1 cellular context compared by ENCODE assay signal in the genomic region with DNA sequence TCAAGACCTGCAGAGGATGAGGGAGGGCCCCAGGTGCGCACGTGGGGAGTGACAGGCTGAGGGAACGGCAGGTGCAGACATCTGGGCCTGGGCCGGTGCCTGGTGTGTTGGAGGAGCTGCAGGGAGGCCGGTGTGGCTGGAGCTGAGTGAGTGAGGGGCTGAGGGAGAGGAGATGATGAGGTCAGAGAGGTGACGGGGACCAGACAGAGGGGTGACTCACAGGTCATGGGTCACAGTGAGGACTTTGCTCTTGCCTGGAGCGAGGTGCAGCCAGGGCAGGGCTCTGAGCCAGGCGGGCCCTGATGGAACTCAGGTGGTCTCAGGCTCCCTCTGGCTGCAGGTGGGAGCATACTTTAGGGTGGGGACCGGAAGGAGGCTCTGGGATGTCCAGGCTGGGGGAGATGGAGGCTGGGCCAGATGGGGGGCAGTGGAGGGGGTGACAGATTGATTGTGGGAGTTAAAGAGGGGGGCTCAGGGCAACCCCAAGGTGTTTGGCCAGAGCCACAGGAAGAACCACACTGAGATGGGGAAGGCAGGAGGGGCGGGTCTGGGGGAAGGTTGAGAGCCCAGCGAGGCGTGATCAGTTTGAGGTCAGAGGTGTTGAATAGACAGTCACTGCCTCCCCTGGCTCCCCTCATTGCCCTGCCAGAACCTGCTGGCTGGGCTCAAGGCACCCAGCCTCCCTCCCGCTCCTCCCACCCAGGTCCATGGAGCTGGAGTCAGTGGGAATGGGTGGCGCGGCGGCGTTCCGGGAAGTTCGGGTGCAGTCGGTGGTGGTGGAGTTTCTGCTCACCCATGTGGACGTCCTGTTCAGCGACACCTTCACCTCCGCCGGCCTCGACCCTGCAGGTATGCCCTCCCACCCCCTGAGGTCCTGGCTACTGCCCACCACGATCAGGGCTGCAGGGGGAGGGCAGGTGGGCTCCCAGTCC.
A peak's percentile ranks its signal among the peaks of the same experiment; 100 is the strongest.
TF ChIP-seq lines count a peak whose summit lies in the region.

No MANE protein-coding gene starts in this region.

TF ChIP-seq in HepG2, 621 proteins besides CTCF, POLR2A, EP300 and RAD21 (continued from another document and continues in another):
- TF ChIP-seq, protein P1, sequence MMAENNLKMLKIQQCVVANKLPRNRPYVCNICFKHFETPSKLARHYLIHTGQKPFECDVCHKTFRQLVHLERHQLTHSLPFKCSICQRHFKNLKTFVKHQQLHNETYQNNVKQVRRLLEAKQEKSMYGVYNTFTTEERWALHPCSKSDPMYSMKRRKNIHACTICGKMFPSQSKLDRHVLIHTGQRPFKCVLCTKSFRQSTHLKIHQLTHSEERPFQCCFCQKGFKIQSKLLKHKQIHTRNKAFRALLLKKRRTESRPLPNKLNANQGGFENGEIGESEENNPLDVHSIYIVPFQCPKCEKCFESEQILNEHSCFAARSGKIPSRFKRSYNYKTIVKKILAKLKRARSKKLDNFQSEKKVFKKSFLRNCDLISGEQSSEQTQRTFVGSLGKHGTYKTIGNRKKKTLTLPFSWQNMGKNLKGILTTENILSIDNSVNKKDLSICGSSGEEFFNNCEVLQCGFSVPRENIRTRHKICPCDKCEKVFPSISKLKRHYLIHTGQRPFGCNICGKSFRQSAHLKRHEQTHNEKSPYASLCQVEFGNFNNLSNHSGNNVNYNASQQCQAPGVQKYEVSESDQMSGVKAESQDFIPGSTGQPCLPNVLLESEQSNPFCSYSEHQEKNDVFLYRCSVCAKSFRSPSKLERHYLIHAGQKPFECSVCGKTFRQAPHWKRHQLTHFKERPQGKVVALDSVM (CRISPR knock-in tag; IDR thresholded peaks at IDR 0.05) = no peak
- TF ChIP-seq ZKSCAN5 (CRISPR knock-in tag; IDR thresholded peaks at IDR 0.05) = peak; percentile 70; the same call in 1 of the 2 replicates
- TF ChIP-seq, protein P2, sequence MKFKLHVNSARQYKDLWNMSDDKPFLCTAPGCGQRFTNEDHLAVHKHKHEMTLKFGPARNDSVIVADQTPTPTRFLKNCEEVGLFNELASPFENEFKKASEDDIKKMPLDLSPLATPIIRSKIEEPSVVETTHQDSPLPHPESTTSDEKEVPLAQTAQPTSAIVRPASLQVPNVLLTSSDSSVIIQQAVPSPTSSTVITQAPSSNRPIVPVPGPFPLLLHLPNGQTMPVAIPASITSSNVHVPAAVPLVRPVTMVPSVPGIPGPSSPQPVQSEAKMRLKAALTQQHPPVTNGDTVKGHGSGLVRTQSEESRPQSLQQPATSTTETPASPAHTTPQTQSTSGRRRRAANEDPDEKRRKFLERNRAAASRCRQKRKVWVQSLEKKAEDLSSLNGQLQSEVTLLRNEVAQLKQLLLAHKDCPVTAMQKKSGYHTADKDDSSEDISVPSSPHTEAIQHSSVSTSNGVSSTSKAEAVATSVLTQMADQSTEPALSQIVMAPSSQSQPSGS (CRISPR knock-in tag; IDR thresholded peaks at IDR 0.05) = no peak
- TF ChIP-seq ZNF552 (CRISPR knock-in tag; IDR thresholded peaks at IDR 0.05; ENCODE audit: borderline replicate concordance) = no peak
- no peak for TF ChIP-seq RARG (CRISPR knock-in tag; IDR thresholded peaks at IDR 0.05; ENCODE audit: low read depth)
- TF ChIP-seq, protein P3, sequence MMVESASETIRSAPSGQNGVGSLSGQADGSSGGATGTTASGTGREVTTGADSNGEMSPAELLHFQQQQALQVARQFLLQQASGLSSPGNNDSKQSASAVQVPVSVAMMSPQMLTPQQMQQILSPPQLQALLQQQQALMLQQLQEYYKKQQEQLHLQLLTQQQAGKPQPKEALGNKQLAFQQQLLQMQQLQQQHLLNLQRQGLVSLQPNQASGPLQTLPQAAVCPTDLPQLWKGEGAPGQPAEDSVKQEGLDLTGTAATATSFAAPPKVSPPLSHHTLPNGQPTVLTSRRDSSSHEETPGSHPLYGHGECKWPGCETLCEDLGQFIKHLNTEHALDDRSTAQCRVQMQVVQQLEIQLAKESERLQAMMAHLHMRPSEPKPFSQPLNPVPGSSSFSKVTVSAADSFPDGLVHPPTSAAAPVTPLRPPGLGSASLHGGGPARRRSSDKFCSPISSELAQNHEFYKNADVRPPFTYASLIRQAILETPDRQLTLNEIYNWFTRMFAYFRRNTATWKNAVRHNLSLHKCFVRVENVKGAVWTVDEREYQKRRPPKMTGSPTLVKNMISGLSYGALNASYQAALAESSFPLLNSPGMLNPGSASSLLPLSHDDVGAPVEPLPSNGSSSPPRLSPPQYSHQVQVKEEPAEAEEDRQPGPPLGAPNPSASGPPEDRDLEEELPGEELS (CRISPR knock-in tag; IDR thresholded peaks at IDR 0.05) = no peak
- TF ChIP-seq, protein P4, sequence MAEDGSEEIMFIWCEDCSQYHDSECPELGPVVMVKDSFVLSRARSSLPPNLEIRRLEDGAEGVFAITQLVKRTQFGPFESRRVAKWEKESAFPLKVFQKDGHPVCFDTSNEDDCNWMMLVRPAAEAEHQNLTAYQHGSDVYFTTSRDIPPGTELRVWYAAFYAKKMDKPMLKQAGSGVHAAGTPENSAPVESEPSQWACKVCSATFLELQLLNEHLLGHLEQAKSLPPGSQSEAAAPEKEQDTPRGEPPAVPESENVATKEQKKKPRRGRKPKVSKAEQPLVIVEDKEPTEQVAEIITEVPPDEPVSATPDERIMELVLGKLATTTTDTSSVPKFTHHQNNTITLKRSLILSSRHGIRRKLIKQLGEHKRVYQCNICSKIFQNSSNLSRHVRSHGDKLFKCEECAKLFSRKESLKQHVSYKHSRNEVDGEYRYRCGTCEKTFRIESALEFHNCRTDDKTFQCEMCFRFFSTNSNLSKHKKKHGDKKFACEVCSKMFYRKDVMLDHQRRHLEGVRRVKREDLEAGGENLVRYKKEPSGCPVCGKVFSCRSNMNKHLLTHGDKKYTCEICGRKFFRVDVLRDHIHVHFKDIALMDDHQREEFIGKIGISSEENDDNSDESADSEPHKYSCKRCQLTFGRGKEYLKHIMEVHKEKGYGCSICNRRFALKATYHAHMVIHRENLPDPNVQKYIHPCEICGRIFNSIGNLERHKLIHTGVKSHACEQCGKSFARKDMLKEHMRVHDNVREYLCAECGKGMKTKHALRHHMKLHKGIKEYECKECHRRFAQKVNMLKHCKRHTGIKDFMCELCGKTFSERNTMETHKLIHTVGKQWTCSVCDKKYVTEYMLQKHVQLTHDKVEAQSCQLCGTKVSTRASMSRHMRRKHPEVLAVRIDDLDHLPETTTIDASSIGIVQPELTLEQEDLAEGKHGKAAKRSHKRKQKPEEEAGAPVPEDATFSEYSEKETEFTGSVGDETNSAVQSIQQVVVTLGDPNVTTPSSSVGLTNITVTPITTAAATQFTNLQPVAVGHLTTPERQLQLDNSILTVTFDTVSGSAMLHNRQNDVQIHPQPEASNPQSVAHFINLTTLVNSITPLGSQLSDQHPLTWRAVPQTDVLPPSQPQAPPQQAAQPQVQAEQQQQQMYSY (CRISPR knock-in tag; IDR thresholded peaks at IDR 0.05) = no peak
- TF ChIP-seq ZNF343 (CRISPR knock-in tag; IDR thresholded peaks at IDR 0.05) = no peak
- TF ChIP-seq, protein P5, sequence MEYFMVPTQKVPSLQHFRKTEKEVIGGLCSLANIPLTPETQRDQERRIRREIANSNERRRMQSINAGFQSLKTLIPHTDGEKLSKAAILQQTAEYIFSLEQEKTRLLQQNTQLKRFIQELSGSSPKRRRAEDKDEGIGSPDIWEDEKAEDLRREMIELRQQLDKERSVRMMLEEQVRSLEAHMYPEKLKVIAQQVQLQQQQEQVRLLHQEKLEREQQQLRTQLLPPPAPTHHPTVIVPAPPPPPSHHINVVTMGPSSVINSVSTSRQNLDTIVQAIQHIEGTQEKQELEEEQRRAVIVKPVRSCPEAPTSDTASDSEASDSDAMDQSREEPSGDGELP (IDR thresholded peaks at IDR 0.05; ENCODE audit: borderline replicate concordance, low read depth) = no peak
- no peak for TF ChIP-seq PLRG1 (conservative IDR thresholded peaks at IDR 0.05)
- TF ChIP-seq, protein P6, sequence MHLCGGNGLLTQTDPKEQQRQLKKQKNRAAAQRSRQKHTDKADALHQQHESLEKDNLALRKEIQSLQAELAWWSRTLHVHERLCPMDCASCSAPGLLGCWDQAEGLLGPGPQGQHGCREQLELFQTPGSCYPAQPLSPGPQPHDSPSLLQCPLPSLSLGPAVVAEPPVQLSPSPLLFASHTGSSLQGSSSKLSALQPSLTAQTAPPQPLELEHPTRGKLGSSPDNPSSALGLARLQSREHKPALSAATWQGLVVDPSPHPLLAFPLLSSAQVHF (CRISPR knock-in tag; IDR thresholded peaks at IDR 0.05) = no peak
- no peak for TF ChIP-seq SOX5 (CRISPR knock-in tag; IDR thresholded peaks at IDR 0.05; ENCODE audit: borderline replicate concordance)
- no peak for TF ChIP-seq NFRKB (IDR thresholded peaks at IDR 0.05)
- TF ChIP-seq SMARCE1 (IDR thresholded peaks at IDR 0.05; ENCODE audit: borderline replicate concordance) = no peak
- TF ChIP-seq, protein P7, sequence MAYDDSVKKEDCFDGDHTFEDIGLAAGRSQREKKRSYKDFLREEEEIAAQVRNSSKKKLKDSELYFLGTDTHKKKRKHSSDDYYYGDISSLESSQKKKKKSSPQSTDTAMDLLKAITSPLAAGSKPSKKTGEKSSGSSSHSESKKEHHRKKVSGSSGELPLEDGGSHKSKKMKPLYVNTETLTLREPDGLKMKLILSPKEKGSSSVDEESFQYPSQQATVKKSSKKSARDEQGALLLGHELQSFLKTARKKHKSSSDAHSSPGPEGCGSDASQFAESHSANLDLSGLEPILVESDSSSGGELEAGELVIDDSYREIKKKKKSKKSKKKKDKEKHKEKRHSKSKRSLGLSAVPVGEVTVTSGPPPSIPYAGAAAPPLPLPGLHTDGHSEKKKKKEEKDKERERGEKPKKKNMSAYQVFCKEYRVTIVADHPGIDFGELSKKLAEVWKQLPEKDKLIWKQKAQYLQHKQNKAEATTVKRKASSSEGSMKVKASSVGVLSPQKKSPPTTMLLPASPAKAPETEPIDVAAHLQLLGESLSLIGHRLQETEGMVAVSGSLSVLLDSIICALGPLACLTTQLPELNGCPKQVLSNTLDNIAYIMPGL (CRISPR knock-in tag; IDR thresholded peaks at IDR 0.05; ENCODE audit: borderline replicate concordance in 1 of 2, low read depth in 1 of 2) = peak in 1 of 2 experiments; percentile 31; a peak in 1 of 4 replicates
- TF ChIP-seq ZFP62 (CRISPR knock-in tag; IDR thresholded peaks at IDR 0.05) = no peak
- TF ChIP-seq HNF4A (CRISPR knock-in tag; IDR thresholded peaks at IDR 0.05) = peak; percentile 50
- TF ChIP-seq, protein P8, sequence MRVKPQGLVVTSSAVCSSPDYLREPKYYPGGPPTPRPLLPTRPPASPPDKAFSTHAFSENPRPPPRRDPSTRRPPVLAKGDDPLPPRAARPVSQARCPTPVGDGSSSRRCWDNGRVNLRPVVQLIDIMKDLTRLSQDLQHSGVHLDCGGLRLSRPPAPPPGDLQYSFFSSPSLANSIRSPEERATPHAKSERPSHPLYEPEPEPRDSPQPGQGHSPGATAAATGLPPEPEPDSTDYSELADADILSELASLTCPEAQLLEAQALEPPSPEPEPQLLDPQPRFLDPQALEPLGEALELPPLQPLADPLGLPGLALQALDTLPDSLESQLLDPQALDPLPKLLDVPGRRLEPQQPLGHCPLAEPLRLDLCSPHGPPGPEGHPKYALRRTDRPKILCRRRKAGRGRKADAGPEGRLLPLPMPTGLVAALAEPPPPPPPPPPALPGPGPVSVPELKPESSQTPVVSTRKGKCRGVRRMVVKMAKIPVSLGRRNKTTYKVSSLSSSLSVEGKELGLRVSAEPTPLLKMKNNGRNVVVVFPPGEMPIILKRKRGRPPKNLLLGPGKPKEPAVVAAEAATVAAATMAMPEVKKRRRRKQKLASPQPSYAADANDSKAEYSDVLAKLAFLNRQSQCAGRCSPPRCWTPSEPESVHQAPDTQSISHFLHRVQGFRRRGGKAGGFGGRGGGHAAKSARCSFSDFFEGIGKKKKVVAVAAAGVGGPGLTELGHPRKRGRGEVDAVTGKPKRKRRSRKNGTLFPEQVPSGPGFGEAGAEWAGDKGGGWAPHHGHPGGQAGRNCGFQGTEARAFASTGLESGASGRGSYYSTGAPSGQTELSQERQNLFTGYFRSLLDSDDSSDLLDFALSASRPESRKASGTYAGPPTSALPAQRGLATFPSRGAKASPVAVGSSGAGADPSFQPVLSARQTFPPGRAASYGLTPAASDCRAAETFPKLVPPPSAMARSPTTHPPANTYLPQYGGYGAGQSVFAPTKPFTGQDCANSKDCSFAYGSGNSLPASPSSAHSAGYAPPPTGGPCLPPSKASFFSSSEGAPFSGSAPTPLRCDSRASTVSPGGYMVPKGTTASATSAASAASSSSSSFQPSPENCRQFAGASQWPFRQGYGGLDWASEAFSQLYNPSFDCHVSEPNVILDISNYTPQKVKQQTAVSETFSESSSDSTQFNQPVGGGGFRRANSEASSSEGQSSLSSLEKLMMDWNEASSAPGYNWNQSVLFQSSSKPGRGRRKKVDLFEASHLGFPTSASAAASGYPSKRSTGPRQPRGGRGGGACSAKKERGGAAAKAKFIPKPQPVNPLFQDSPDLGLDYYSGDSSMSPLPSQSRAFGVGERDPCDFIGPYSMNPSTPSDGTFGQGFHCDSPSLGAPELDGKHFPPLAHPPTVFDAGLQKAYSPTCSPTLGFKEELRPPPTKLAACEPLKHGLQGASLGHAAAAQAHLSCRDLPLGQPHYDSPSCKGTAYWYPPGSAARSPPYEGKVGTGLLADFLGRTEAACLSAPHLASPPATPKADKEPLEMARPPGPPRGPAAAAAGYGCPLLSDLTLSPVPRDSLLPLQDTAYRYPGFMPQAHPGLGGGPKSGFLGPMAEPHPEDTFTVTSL (CRISPR knock-in tag; IDR thresholded peaks at IDR 0.05; ENCODE audit: borderline replicate concordance) = no peak
- no peak for TF ChIP-seq THYN1 (CRISPR knock-in tag; IDR thresholded peaks at IDR 0.05; ENCODE audit: borderline replicate concordance, low read depth)
- TF ChIP-seq, protein P9, sequence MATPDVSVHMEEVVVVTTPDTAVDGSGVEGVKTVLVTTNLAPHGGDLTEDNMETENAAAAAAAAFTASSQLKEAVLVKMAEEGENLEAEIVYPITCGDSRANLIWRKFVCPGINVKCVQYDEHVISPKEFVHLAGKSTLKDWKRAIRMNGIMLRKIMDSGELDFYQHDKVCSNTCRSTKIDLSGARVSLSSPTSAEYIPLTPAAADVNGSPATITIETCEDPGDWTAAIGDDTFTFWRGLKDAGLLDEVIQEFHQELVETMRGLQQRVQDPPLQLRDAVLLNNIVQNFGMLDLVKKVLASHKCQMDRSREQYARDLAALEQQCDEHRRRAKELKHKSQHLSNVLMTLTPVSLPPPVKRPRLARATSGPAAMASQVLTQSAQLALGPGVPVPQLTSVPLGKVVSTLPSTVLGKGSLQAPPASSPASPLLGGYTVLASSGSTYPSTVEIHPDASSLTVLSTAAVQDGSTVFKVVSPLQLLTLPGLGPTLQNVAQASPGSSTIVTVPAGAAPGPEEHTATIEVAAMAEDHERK (CRISPR knock-in tag; IDR thresholded peaks at IDR 0.05; ENCODE audit: low read depth) = no peak
- peak; percentile 61; the same call in 1 of the 2 replicates for TF ChIP-seq THAP11 (CRISPR knock-in tag; IDR thresholded peaks at IDR 0.05)
- TF ChIP-seq NONO (IDR thresholded peaks at IDR 0.05) = no peak
- TF ChIP-seq NONO (CRISPR knock-in tag; conservative IDR thresholded peaks at IDR 0.05) = no peak
- TF ChIP-seq CCAR2 (optimal IDR thresholded peaks at IDR 0.05; ENCODE audit: low read depth, low read length) = no peak
- TF ChIP-seq, protein P10, sequence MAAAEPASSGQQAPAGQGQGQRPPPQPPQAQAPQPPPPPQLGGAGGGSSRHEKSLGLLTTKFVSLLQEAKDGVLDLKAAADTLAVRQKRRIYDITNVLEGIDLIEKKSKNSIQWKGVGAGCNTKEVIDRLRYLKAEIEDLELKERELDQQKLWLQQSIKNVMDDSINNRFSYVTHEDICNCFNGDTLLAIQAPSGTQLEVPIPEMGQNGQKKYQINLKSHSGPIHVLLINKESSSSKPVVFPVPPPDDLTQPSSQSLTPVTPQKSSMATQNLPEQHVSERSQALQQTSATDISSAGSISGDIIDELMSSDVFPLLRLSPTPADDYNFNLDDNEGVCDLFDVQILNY (CRISPR knock-in tag; conservative IDR thresholded peaks at IDR 0.05) = no peak
